ENCODE assay signal across 8 cellular contexts in the genomic region with DNA sequence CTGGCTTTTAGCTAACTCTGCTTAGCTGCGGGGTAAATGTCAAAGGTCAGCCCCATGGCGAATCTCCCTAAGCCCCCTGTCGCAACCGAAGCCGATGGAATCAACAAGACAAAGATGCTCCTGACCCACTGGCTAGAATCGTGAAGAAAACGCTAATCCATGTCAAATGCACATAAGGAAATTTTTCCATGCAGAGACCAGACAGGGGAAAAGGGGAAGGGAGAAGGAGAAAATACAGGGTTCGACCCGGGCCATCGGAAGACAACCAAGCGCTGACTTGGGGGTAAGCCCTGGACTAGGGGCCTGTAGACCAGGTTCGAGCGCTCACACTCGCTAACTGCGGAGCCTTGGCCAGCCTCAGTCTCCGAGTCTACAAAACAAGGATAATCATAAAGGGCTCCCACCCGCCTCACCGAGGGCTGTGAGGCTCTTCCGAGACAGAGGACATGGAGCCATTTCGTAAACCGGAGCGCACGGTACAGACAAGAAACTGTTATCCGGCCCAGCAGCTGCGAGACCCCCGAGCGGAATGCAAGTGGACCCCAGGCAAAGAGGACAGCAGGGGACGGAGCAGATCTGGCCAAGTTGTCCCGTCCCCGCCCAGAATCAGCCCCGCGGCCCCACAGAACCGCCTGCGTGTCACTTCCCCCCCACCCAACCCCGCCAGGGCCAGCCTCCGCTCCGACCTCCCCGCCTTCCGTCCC. TPM values are rescaled to one million over a fixed set of nuclear protein-coding genes. Genes with fewer than 3 reads are reported as not detected.
DNase-seq lines count a peak whose midpoint lies in the region; ATAC-seq, FAIRE-seq and TF ChIP-seq lines count a peak whose summit lies in the region.

No MANE protein-coding gene starts in this region.

- intact Hi-C loops in pancreas (cut with DNase I), result no loop called here

- TF ChIP-seq CTCF in GM13976 (IDR thresholded peaks at IDR 0.05; ENCODE audit: borderline replicate concordance, control extremely low read depth, extremely low read depth, insufficient read depth, missing control alignments) (no peak), WERI-Rb-1 (IDR thresholded peaks at IDR 0.05; ENCODE audit: low read depth, low read length) (no peak), fibroblast of pulmonary artery (IDR thresholded peaks at IDR 0.05; ENCODE audit: low read length, missing control alignments) (no peak), pancreas (IDR thresholded peaks at IDR 0.05) (no peak), D721Med (IDR thresholded peaks at IDR 0.05; ENCODE audit: insufficient read depth, missing control alignments) (no peak)

- in situ Hi-C loops in GM13976 (cut with MboI; ENCODE audit: low sequenced_read_pairs, unreplicated experiment), result no loop called here

- DNase-seq in GM13976 (ENCODE audit: low spot score), result peak; percentile 32
- DNase-seq in WERI-Rb-1, result no peak
- DNase-seq in fibroblast of pulmonary artery (ENCODE audit: low read depth), result no peak
- DNase-seq in pancreas, result peak in 1 of 6 donors; percentile 54
- DNase-seq in D721Med (ENCODE audit: insufficient read length, low spot score), result no peak
- no peak for DNase-seq in NK-92 (lab: John Stamatoyannopoulos, UW; ENCODE audit: unreplicated experiment)
- DNase-seq in NCI-H2029 treated with DMSO at 0.1 percent for 48 hours (lab: John Stamatoyannopoulos, UW), result no peak

- H3K4me3 ChIP-seq in WERI-Rb-1 (ENCODE audit: low read depth, low read length), result peak overlapping the region; percentile 85
- peak overlapping the region; percentile 99 for H3K4me3 ChIP-seq in fibroblast of pulmonary artery (replicated peaks; ENCODE audit: low read depth, low read length)
- peak overlapping the region; percentile 59 to 88 (median 72) for H3K4me3 ChIP-seq in pancreas

- H3K4me1 ChIP-seq in pancreas, result peaks cover 0 to 18% (median 14%) of the 10 kb centered on the region in 3 donors

- H3K36me3 ChIP-seq in WERI-Rb-1 (peaks cover 22% of the 10 kb centered on the region), pancreas (no peaks in the 10 kb centered on the region)

- H3K27me3 ChIP-seq in WERI-Rb-1 (ENCODE audit: insufficient read depth, low read depth, severe bottlenecking), result no peaks in the 10 kb centered on the region
- no peaks in the 10 kb centered on the region for H3K27me3 ChIP-seq in pancreas

- H3K9me3 ChIP-seq in WERI-Rb-1 (ENCODE audit: severe bottlenecking) (peaks cover 3% of the 10 kb centered on the region), pancreas (no peaks in the 10 kb centered on the region)

- H3K27ac ChIP-seq in WERI-Rb-1 (peak overlapping the region; percentile 93), pancreas (peak overlapping the region; percentile 76 to 91 (median 84))

- 0 to 1% methylated on average over 39 of the region's 39 CpGs for WGBS in pancreas, 2 donors

- FAIRE-seq in pancreas (lab: Jason Lieb, UNC) (no peak), D721Med (lab: Jason Lieb, UNC) (no peak)

- ATAC-seq in HG02885 (IDR thresholded peaks at IDR 0.05; ENCODE audit: poor library complexity, unreplicated experiment), result peak; percentile 3
- ATAC-seq in pancreas, result peak; percentile 28 to 52 (median 43)

RNA-seq across cellular contexts. Expression of a gene that starts 0.5 kb away (rescaled TPM):
- total RNA-seq in pancreas, result 10 to 100 TPM; 28.0 to 60.5 (median 42.7) TPM
- 10 to 100 TPM; 13.2 to 30.4 TPM for polyA plus RNA-seq in pancreas

RNA-seq across cellular contexts. Expression of a gene that starts 23.3 kb away (rescaled TPM):
- 1 to 10 TPM; 6.7 to 8.6 (median 7.7) TPM for total RNA-seq in pancreas
- polyA plus RNA-seq in pancreas, result 1 to 10 TPM; 8.2 to 9.5 TPM

RNA-seq across cellular contexts. Expression of a gene that starts 37.2 kb away (rescaled TPM):
- total RNA-seq in pancreas, result 1 to 10 TPM; 2.0 to 5.0 (median 3.0) TPM
- 1 to 10 TPM; 3.8 to 4.8 TPM for polyA plus RNA-seq in pancreas
